1 cellular context compared by ENCODE assay signal in the genomic region with DNA sequence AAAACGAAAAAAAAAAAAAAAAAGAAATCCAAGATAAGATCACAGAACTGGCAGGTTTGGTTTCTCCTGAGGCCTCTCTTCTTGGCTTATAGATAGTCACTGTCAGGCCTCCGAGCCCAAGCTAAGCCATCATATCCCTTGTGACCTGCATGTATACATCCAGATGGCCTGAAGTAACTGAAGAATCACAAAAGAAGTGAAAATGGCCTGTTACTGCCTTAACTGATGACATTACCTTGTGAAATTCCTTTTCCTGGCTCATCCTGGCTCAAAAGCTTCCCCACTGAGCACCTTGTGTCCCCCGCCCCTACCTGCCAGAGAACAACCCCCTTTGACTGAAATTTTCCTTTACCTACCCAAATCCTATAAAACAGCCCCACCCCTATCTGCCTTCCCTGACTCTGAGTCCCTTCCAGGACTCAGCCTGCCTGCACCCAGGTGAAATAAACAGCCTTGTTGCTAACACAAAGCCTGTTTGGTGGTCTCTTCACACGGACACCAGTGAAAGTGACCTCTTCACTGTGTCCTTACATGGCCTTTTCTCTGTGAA.
TF ChIP-seq lines count a peak whose summit lies in the region.

No MANE protein-coding gene starts in this region.

TF ChIP-seq in liver, 16 proteins besides CTCF, POLR2A, EP300 and RAD21:
- peak; percentile 5 for TF ChIP-seq YY1 (IDR thresholded peaks at IDR 0.05)
